Comparison of ENCODE assay signal across 25 cellular contexts in genomic region chr4:77800077-77800476, GRCh38. TPM values are rescaled to one million over a fixed set of nuclear protein-coding genes. Genes with fewer than 3 reads are reported as not detected.
A peak's percentile ranks its signal among the peaks of the same experiment; 100 is the strongest.
DNase-seq lines count a peak whose midpoint lies in the region; ATAC-seq, FAIRE-seq and TF ChIP-seq lines count a peak whose summit lies in the region.
"Had no signal": no experiment of that assay in that cellular context is flagged by ENCODE, and none has a peak within 500 bp of the region (broad histone marks: within the 10 kb centered on the region; RNA-seq: fewer than 3 reads in every experiment).

No MANE protein-coding gene starts in this region.

- no peaks in the 10 kb centered on the region for H3K27me3 ChIP-seq in heart left ventricle
- H3K27me3 ChIP-seq in naive thymus-derived CD4-positive, alpha-beta T cell (ENCODE audit: control insufficient read depth in 2 of 2, insufficient read depth in 2 of 2, low read length in 2 of 2): no peaks in the 10 kb centered on the region
- no peaks in the 10 kb centered on the region for H3K27me3 ChIP-seq in upper lobe of right lung
- H3K27me3 ChIP-seq: foreskin keratinocyte, SJCRH30 had no signal

- no peak for TF ChIP-seq CTCF in heart left ventricle (IDR thresholded peaks at IDR 0.05)
- no peak for TF ChIP-seq CTCF in upper lobe of right lung (IDR thresholded peaks at IDR 0.05)

- peaks cover 50% of the 10 kb centered on the region for H3K4me1 Mint-ChIP-seq in T-helper 17 cell
- peaks cover 46 to 98% (median 77%) of the 10 kb centered on the region in 7 donors for H3K4me1 Mint-ChIP-seq in naive thymus-derived CD4-positive, alpha-beta T cell

- POLR2A ChIA-PET in naive thymus-derived CD4-positive, alpha-beta T cell (lab: Charles Lee): interaction anchor here (0.6 to 3.6 kb wide), 11 partner anchors 10 to 62 kb away, joined by 3 to 41 read pairs (median 5); partner anchors contain the start of genes CNOT6L and MRPL1

- H3K36me3 ChIP-seq in heart left ventricle (no peaks in the 10 kb centered on the region), upper lobe of right lung (no peaks in the 10 kb centered on the region)
- peaks cover 0 to 4% (median 0%) of the 10 kb centered on the region in 3 experiments for H3K36me3 ChIP-seq in naive thymus-derived CD4-positive, alpha-beta T cell (ENCODE audit: control insufficient read depth in 2 of 3, insufficient read depth in 3 of 3, low read length in 3 of 3)

- DNase-seq in heart left ventricle: no peak
- DNase-seq in Right ventricle myocardium inferior (ENCODE audit: missing footprints): no peak
- DNase-seq in T-helper 17 cell: no peak
- no peak for DNase-seq in naive thymus-derived CD4-positive, alpha-beta T cell
- no peak for DNase-seq in upper lobe of right lung
- DNase-seq in frontal cortex (ENCODE audit: low spot score in 2 of 2): no peak
- no peak for DNase-seq in effector CD4-positive, alpha-beta T cell
- DNase-seq: activated CD4-positive, alpha-beta T cell treated with anti-CD3 and anti-CD28 coated beads, Interleukin-2, amount 50 U/mL, for 1 hour; CD8-positive, alpha-beta memory T cell; central memory CD4-positive, alpha-beta T cell; DMS53; foreskin keratinocyte; H9; NCI-H1105; NCI-H2081; NCI-H446; nucleus accumbens; SJCRH30; stimulated activated CD4-positive, alpha-beta T cell treated with anti-CD3 and anti-CD28 coated beads, Interleukin-12 subunit alpha, Interleukin-12 subunit beta, amount 100 ng/mL, for 4 hours; substantia nigra had no signal

- FAIRE-seq in frontal cortex (lab: Jason Lieb, UNC): no peak
- FAIRE-seq: astrocyte, keratinocyte had no signal

- ATAC-seq in heart left ventricle (no peak), Right ventricle myocardium inferior (no peak), T-helper 17 cell (no peak), upper lobe of right lung (no peak), GM21619 (IDR thresholded peaks at IDR 0.05; ENCODE audit: unreplicated experiment) (no peak)
- ATAC-seq in naive thymus-derived CD4-positive, alpha-beta T cell: no peak
- ATAC-seq: foreskin keratinocyte, Panc1 had no signal

- no peaks in the 10 kb centered on the region for H3K27me3 Mint-ChIP-seq in T-helper 17 cell
- H3K27me3 Mint-ChIP-seq in naive thymus-derived CD4-positive, alpha-beta T cell: no peaks in the 10 kb centered on the region
- H3K27me3 Mint-ChIP-seq: CD8-positive, alpha-beta memory T cell had no signal

- H3K9me3 ChIP-seq in heart left ventricle: peaks cover 0 to 10% (median 0%) of the 10 kb centered on the region in 12 donors
- H3K9me3 ChIP-seq in T-helper 17 cell (ENCODE audit: control insufficient read depth, low read length, poor library complexity, severe bottlenecking): peaks cover 3% of the 10 kb centered on the region
- H3K9me3 ChIP-seq in naive thymus-derived CD4-positive, alpha-beta T cell (ENCODE audit: control insufficient read depth in 2 of 3, low read length in 3 of 3): no peaks in the 10 kb centered on the region
- H3K9me3 ChIP-seq in upper lobe of right lung: no peaks in the 10 kb centered on the region
- H3K9me3 ChIP-seq: SJCRH30 had no signal

- no peak overlapping the region for H3K4me3 Mint-ChIP-seq in T-helper 17 cell
- peak overlapping the region in 6 of 10 donors; percentile 27 to 85 (median 64) for H3K4me3 Mint-ChIP-seq in naive thymus-derived CD4-positive, alpha-beta T cell
- H3K4me3 Mint-ChIP-seq: H9 had no signal

- no peak for TF ChIP-seq POLR2A in heart left ventricle (IDR thresholded peaks at IDR 0.05)

- CTCF ChIA-PET in naive thymus-derived CD4-positive, alpha-beta T cell (lab: Charles Lee): interaction anchor here (1.0 to 1.5 kb wide), 5 partner anchors 11 to 57 kb away, joined by 3 to 5 read pairs (median 3); no protein-coding TSS in a partner anchor

- no peak overlapping the region for H3K4me3 ChIP-seq in heart left ventricle
- no peak overlapping the region for H3K4me3 ChIP-seq in naive thymus-derived CD4-positive, alpha-beta T cell (ENCODE audit: low read length)
- no peak overlapping the region for H3K4me3 ChIP-seq in upper lobe of right lung
- H3K4me3 ChIP-seq: lung, SJCRH30 had no signal

- 96 to 100% (median 98%) methylated on average over 2 of the region's 2 CpGs for WGBS in heart left ventricle, 4 donors

- H3K27ac Mint-ChIP-seq in T-helper 17 cell: peak overlapping the region; percentile 78
- H3K27ac Mint-ChIP-seq in naive thymus-derived CD4-positive, alpha-beta T cell: peak overlapping the region; percentile 13 to 89 (median 82)

- H3K27ac ChIP-seq in heart left ventricle (peak overlapping the region in 11 of 12 donors; percentile 20 to 68 (median 55)), upper lobe of right lung (peak overlapping the region; percentile 24)
- peak overlapping the region; percentile 70 for H3K27ac ChIP-seq in naive thymus-derived CD4-positive, alpha-beta T cell (ENCODE audit: low read depth, low read length)
- H3K27ac ChIP-seq: foreskin keratinocyte, SJCRH30 had no signal

- peaks cover 0 to 11% (median 1%) of the 10 kb centered on the region in 11 donors for H3K9me3 Mint-ChIP-seq in naive thymus-derived CD4-positive, alpha-beta T cell
- H3K9me3 Mint-ChIP-seq: CD8-positive, alpha-beta memory T cell had no signal

- H3K4me1 ChIP-seq in heart left ventricle: peaks cover 0 to 58% (median 40%) of the 10 kb centered on the region in 12 donors
- H3K4me1 ChIP-seq in naive thymus-derived CD4-positive, alpha-beta T cell (ENCODE audit: control insufficient read depth in 2 of 2, insufficient read depth in 2 of 2, low read length in 2 of 2): peaks cover 47 to 73% of the 10 kb centered on the region in 2 donors
- H3K4me1 ChIP-seq in upper lobe of right lung: peaks cover 47% of the 10 kb centered on the region

- H3K36me3 Mint-ChIP-seq in T-helper 17 cell (ENCODE audit: low read depth): no peaks in the 10 kb centered on the region
- peaks cover 4 to 36% (median 20%) of the 10 kb centered on the region in 5 donors for H3K36me3 Mint-ChIP-seq in naive thymus-derived CD4-positive, alpha-beta T cell

- intact Hi-C loops in heart left ventricle (cut with DNase I) (loop anchor here in 2 of 10 donors (5.0 to 10.0 kb wide), 2 partner anchors 38 to 55 kb away; no protein-coding TSS in a partner anchor), Right ventricle myocardium inferior (cut with DNase I) (no loop called here), upper lobe of right lung (cut with DNase I) (no loop called here)
- intact Hi-C loops in naive thymus-derived CD4-positive, alpha-beta T cell (cut with micrococcal nuclease): loop anchor here (2.0 to 5.0 kb wide), 3 partner anchors 15 to 33 kb away; partner anchors contain the start of gene CNOT6L (in 1 of the 2)

RNA-seq across cellular contexts. Expression of gene CNOT6L, which starts 19.1 kb away (rescaled TPM):
- total RNA-seq in heart left ventricle: 10 to 100 TPM; 12.1 to 39.2 (median 19.6) TPM
- 1 to 10 TPM; 2.2 to 6.9 TPM for polyA plus RNA-seq in heart left ventricle
- 26.3 TPM for total RNA-seq in Right ventricle myocardium inferior
- 100 to 1,000 TPM; 142 to 160 TPM for total RNA-seq in T-helper 17 cell
- total RNA-seq in naive thymus-derived CD4-positive, alpha-beta T cell: 100 to 1,000 TPM; 111 to 212 (median 143) TPM
- polyA plus RNA-seq in naive thymus-derived CD4-positive, alpha-beta T cell: 10 to 100 TPM; 50.5 to 52.3 TPM
- 50.8 TPM for total RNA-seq in upper lobe of right lung
- 40.4 TPM for total RNA-seq in frontal cortex

Comparison
In these comparisons a context has a peak if more than half of its experiments do, and no peak if none do; other contexts are left out.
1. intact Hi-C loops: an anchor here in naive thymus-derived CD4-positive, alpha-beta T cell (2.0 to 5.0 kb wide); none called in Right ventricle myocardium inferior and upper lobe of right lung.